Comparison of ENCODE assay signal across 1 cellular context in genomic region chr4:122921971-122922876, GRCh38.
A peak's percentile ranks its signal among the peaks of the same experiment; 100 is the strongest.
TF ChIP-seq lines count a peak whose summit lies in the region.

A gene with protein sequence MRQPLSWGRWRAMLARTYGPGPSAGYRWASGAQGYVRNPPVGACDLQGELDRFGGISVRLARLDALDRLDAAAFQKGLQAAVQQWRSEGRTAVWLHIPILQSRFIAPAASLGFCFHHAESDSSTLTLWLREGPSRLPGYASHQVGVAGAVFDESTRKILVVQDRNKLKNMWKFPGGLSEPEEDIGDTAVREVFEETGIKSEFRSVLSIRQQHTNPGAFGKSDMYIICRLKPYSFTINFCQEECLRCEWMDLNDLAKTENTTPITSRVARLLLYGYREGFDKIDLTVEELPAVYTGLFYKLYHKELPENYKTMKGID (minus strand): TSS chr4:122922597. CDS start chr4:122922572, 25 bp downstream.

TF ChIP-seq in HepG2, 621 proteins besides CTCF, POLR2A, EP300 and RAD21 (continued from another document and continues in another):
- TF ChIP-seq, protein P1, sequence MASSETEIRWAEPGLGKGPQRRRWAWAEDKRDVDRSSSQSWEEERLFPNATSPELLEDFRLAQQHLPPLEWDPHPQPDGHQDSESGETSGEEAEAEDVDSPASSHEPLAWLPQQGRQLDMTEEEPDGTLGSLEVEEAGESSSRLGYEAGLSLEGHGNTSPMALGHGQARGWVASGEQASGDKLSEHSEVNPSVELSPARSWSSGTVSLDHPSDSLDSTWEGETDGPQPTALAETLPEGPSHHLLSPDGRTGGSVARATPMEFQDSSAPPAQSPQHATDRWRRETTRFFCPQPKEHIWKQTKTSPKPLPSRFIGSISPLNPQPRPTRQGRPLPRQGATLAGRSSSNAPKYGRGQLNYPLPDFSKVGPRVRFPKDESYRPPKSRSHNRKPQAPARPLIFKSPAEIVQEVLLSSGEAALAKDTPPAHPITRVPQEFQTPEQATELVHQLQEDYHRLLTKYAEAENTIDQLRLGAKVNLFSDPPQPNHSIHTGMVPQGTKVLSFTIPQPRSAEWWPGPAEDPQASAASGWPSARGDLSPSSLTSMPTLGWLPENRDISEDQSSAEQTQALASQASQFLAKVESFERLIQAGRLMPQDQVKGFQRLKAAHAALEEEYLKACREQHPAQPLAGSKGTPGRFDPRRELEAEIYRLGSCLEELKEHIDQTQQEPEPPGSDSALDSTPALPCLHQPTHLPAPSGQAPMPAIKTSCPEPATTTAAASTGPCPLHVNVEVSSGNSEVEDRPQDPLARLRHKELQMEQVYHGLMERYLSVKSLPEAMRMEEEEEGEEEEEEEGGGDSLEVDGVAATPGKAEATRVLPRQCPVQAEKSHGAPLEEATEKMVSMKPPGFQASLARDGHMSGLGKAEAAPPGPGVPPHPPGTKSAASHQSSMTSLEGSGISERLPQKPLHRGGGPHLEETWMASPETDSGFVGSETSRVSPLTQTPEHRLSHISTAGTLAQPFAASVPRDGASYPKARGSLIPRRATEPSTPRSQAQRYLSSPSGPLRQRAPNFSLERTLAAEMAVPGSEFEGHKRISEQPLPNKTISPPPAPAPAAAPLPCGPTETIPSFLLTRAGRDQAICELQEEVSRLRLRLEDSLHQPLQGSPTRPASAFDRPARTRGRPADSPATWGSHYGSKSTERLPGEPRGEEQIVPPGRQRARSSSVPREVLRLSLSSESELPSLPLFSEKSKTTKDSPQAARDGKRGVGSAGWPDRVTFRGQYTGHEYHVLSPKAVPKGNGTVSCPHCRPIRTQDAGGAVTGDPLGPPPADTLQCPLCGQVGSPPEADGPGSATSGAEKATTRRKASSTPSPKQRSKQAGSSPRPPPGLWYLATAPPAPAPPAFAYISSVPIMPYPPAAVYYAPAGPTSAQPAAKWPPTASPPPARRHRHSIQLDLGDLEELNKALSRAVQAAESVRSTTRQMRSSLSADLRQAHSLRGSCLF (CRISPR knock-in tag; IDR thresholded peaks at IDR 0.05; ENCODE audit: borderline replicate concordance) = no peak
- no peak for TF ChIP-seq IKZF1 (IDR thresholded peaks at IDR 0.05)
- TF ChIP-seq ZNF761 (CRISPR knock-in tag; conservative IDR thresholded peaks at IDR 0.05) = 0 out of 2 replicates have a peak, but pooled peaks have one; percentile 53
- TF ChIP-seq, protein P2, sequence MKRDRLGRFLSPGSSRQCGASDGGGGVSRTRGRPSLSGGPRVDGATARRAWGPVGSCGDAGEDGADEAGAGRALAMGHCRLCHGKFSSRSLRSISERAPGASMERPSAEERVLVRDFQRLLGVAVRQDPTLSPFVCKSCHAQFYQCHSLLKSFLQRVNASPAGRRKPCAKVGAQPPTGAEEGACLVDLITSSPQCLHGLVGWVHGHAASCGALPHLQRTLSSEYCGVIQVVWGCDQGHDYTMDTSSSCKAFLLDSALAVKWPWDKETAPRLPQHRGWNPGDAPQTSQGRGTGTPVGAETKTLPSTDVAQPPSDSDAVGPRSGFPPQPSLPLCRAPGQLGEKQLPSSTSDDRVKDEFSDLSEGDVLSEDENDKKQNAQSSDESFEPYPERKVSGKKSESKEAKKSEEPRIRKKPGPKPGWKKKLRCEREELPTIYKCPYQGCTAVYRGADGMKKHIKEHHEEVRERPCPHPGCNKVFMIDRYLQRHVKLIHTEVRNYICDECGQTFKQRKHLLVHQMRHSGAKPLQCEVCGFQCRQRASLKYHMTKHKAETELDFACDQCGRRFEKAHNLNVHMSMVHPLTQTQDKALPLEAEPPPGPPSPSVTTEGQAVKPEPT (CRISPR knock-in tag; IDR thresholded peaks at IDR 0.05; ENCODE audit: low read depth) = no peak; the same call in none of the 2 replicates
- no peak for TF ChIP-seq SMC3 (IDR thresholded peaks at IDR 0.05; ENCODE audit: low read length)
- TF ChIP-seq, protein P3, sequence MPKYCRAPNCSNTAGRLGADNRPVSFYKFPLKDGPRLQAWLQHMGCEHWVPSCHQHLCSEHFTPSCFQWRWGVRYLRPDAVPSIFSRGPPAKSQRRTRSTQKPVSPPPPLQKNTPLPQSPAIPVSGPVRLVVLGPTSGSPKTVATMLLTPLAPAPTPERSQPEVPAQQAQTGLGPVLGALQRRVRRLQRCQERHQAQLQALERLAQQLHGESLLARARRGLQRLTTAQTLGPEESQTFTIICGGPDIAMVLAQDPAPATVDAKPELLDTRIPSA (CRISPR knock-in tag; IDR thresholded peaks at IDR 0.05; ENCODE audit: borderline replicate concordance) = no peak
- no peak for TF ChIP-seq SOX6 (IDR thresholded peaks at IDR 0.05)
- TF ChIP-seq SOX6 (CRISPR knock-in tag; IDR thresholded peaks at IDR 0.05) = peak; percentile 15; the same call in 1 of the 2 replicates
- TF ChIP-seq MEF2D (CRISPR knock-in tag; IDR thresholded peaks at IDR 0.05) = peak; percentile 25
- no peak for TF ChIP-seq ZNF10 (CRISPR knock-in tag; IDR thresholded peaks at IDR 0.05; ENCODE audit: borderline replicate concordance, low read depth)
- TF ChIP-seq ZEB1 (IDR thresholded peaks at IDR 0.05; ENCODE audit: insufficient replicate concordance, low read depth) = peak; percentile 1
- TF ChIP-seq, protein P4, sequence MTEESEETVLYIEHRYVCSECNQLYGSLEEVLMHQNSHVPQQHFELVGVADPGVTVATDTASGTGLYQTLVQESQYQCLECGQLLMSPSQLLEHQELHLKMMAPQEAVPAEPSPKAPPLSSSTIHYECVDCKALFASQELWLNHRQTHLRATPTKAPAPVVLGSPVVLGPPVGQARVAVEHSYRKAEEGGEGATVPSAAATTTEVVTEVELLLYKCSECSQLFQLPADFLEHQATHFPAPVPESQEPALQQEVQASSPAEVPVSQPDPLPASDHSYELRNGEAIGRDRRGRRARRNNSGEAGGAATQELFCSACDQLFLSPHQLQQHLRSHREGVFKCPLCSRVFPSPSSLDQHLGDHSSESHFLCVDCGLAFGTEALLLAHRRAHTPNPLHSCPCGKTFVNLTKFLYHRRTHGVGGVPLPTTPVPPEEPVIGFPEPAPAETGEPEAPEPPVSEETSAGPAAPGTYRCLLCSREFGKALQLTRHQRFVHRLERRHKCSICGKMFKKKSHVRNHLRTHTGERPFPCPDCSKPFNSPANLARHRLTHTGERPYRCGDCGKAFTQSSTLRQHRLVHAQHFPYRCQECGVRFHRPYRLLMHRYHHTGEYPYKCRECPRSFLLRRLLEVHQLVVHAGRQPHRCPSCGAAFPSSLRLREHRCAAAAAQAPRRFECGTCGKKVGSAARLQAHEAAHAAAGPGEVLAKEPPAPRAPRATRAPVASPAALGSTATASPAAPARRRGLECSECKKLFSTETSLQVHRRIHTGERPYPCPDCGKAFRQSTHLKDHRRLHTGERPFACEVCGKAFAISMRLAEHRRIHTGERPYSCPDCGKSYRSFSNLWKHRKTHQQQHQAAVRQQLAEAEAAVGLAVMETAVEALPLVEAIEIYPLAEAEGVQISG (CRISPR knock-in tag; IDR thresholded peaks at IDR 0.05) = peak; percentile 68; the same call in 1 of the 2 replicates
- no peak for TF ChIP-seq ZNF513 (CRISPR knock-in tag; conservative IDR thresholded peaks at IDR 0.05)
- 0 out of 2 replicates have a peak, but pooled peaks have one; percentile 58 for TF ChIP-seq ARHGAP35 (CRISPR knock-in tag; IDR thresholded peaks at IDR 0.05; ENCODE audit: borderline replicate concordance)
- no peak for TF ChIP-seq SATB2 (CRISPR knock-in tag; IDR thresholded peaks at IDR 0.05)
- TF ChIP-seq, protein P5, sequence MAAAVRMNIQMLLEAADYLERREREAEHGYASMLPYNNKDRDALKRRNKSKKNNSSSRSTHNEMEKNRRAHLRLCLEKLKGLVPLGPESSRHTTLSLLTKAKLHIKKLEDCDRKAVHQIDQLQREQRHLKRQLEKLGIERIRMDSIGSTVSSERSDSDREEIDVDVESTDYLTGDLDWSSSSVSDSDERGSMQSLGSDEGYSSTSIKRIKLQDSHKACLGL (CRISPR knock-in tag; IDR thresholded peaks at IDR 0.05) = peak; percentile 43; the same call in 1 of the 2 replicates
- no peak; the same call in 1 of the 2 replicates for TF ChIP-seq ZBTB8A (CRISPR knock-in tag; IDR thresholded peaks at IDR 0.05; ENCODE audit: borderline replicate concordance, low read depth)
- no peak for TF ChIP-seq ZNF780A (CRISPR knock-in tag; IDR thresholded peaks at IDR 0.05)
- TF ChIP-seq, protein P6, sequence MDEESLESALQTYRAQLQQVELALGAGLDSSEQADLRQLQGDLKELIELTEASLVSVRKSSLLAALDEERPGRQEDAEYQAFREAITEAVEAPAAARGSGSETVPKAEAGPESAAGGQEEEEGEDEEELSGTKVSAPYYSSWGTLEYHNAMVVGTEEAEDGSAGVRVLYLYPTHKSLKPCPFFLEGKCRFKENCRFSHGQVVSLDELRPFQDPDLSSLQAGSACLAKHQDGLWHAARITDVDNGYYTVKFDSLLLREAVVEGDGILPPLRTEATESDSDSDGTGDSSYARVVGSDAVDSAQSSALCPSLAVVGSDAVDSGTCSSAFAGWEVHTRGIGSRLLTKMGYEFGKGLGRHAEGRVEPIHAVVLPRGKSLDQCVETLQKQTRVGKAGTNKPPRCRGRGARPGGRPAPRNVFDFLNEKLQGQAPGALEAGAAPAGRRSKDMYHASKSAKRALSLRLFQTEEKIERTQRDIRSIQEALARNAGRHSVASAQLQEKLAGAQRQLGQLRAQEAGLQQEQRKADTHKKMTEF (CRISPR knock-in tag; IDR thresholded peaks at IDR 0.05) = peak; percentile 69; the same call in 1 of the 2 replicates
- no peak for TF ChIP-seq CCAR2 (optimal IDR thresholded peaks at IDR 0.05; ENCODE audit: low read depth, low read length)
- 0 out of 2 replicates have a peak, but pooled peaks have one; percentile 29 for TF ChIP-seq RFXAP (CRISPR knock-in tag; IDR thresholded peaks at IDR 0.05; ENCODE audit: borderline replicate concordance)
- TF ChIP-seq ZNF598 (CRISPR knock-in tag; IDR thresholded peaks at IDR 0.05; ENCODE audit: borderline replicate concordance) = no peak; the same call in none of the 2 replicates
- no peak for TF ChIP-seq ZNF775 (CRISPR knock-in tag; IDR thresholded peaks at IDR 0.05; ENCODE audit: borderline replicate concordance)
- TF ChIP-seq ZBTB42 (CRISPR knock-in tag; IDR thresholded peaks at IDR 0.05) = 0 out of 2 replicates have a peak, but pooled peaks have one; percentile 42
- TF ChIP-seq, protein P7, sequence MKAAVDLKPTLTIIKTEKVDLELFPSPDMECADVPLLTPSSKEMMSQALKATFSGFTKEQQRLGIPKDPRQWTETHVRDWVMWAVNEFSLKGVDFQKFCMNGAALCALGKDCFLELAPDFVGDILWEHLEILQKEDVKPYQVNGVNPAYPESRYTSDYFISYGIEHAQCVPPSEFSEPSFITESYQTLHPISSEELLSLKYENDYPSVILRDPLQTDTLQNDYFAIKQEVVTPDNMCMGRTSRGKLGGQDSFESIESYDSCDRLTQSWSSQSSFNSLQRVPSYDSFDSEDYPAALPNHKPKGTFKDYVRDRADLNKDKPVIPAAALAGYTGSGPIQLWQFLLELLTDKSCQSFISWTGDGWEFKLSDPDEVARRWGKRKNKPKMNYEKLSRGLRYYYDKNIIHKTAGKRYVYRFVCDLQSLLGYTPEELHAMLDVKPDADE (CRISPR knock-in tag; IDR thresholded peaks at IDR 0.05) = no peak
- peak; percentile 86; the same call in 1 of the 2 replicates for TF ChIP-seq ZSCAN29 (CRISPR knock-in tag; conservative IDR thresholded peaks at IDR 0.05)
- TF ChIP-seq TFDP1 (CRISPR knock-in tag; IDR thresholded peaks at IDR 0.05; ENCODE audit: borderline replicate concordance) = peak; percentile 53; the same call in 1 of the 2 replicates
- TF ChIP-seq, protein P8, sequence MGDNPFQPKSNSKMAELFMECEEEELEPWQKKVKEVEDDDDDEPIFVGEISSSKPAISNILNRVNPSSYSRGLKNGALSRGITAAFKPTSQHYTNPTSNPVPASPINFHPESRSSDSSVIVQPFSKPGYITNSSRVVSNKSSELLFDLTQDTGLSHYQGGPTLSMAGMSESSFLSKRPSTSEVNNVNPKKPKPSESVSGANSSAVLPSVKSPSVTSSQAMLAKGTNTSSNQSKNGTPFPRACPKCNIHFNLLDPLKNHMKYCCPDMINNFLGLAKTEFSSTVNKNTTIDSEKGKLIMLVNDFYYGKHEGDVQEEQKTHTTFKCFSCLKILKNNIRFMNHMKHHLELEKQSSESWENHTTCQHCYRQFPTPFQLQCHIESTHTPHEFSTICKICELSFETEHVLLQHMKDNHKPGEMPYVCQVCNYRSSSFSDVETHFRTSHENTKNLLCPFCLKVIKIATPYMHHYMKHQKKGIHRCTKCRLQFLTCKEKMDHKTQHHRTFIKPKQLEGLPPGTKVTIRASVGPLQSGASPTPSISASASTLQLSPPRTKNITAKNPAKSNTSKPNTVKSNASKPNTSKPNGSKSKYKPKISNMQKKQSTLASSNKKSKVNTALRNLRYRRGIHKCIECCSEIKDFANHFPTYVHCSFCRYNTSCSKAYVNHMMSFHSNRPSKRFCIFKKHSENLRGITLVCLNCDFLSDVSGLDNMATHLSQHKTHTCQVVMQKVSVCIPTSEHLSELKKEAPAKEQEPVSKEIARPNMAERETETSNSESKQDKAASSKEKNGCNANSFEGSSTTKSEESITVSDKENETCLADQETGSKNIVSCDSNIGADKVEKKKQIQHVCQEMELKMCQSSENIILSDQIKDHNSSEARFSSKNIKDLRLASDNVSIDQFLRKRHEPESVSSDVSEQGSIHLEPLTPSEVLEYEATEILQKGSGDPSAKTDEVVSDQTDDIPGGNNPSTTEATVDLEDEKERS (CRISPR knock-in tag; IDR thresholded peaks at IDR 0.05) = no peak
- no peak for TF ChIP-seq ZNF18 (CRISPR knock-in tag; IDR thresholded peaks at IDR 0.05; ENCODE audit: insufficient replicate concordance)
- TF ChIP-seq ATAD3A (CRISPR knock-in tag; IDR thresholded peaks at IDR 0.05) = no peak
- peak; percentile 64; the same call in 1 of the 2 replicates for TF ChIP-seq ZNF768 (CRISPR knock-in tag; IDR thresholded peaks at IDR 0.05)
- 0 out of 2 replicates have a peak, but pooled peaks have one; percentile 84 for TF ChIP-seq ZNF749 (CRISPR knock-in tag; IDR thresholded peaks at IDR 0.05; ENCODE audit: borderline replicate concordance)
